In genomic region chr6:80640176-80640575, GRCh38 we compare ENCODE assay signal across 14 cellular contexts.
"Had no signal": no experiment of that assay in that cellular context is flagged by ENCODE, and none has a peak within 500 bp of the region (broad histone marks: within the 10 kb centered on the region; RNA-seq: fewer than 3 reads in every experiment).

No MANE protein-coding gene starts in this region.

- H3K4me1 ChIP-seq: breast epithelium, neural progenitor cell, pancreas had no signal

- H3K27ac ChIP-seq: foreskin keratinocyte, neural progenitor cell had no signal

- H3K9me3 Mint-ChIP-seq: activated CD4-positive, alpha-beta T cell treated with anti-CD3 and anti-CD28 coated beads, Interleukin-2, amount 10 ng/mL, durations not matched to agents 7 days and 5 days; activated naive CD8-positive, alpha-beta T cell treated with anti-CD3 and anti-CD28 coated beads, Interleukin-2, amount 10 ng/mL, durations not matched to agents 7 days and 5 days; T-helper 2 cell treated with Interferon-gamma antibody and Interleukin-4, amounts not matched to agents 5 μg/mL and 100 μg/mL, for 36 hours had no signal

- H2AFZ ChIP-seq: neural progenitor cell had no signal

- H3K4me1 Mint-ChIP-seq: activated CD4-positive, alpha-beta T cell treated with anti-CD3 and anti-CD28 coated beads, Interleukin-2, amount 10 ng/mL, durations not matched to agents 7 days and 5 days; activated naive CD8-positive, alpha-beta T cell treated with anti-CD3 and anti-CD28 coated beads, Interleukin-2, amount 10 ng/mL, durations not matched to agents 7 days and 5 days; naive B cell; stimulated activated memory B cell treated with anti-CD40 and anti-IgM and Interleukin-4, amounts not matched to agents 10 μg/mL and 1 μg/mL and 100 μg/mL, for 72 hours had no signal

- H3K27ac Mint-ChIP-seq: activated CD4-positive, alpha-beta T cell treated with anti-CD3 and anti-CD28 coated beads, Interleukin-2, amount 10 ng/mL, durations not matched to agents 7 days and 5 days; activated naive CD8-positive, alpha-beta T cell treated with anti-CD3 and anti-CD28 coated beads, Interleukin-2, amount 10 ng/mL, durations not matched to agents 7 days and 5 days; naive B cell; neural progenitor cell; stimulated activated memory B cell treated with anti-CD40 and anti-IgM and Interleukin-4, amounts not matched to agents 10 μg/mL and 1 μg/mL and 100 μg/mL, for 72 hours; T-helper 2 cell treated with Interferon-gamma antibody and Interleukin-4, amounts not matched to agents 5 μg/mL and 100 μg/mL, for 36 hours had no signal

- H3K27me3 Mint-ChIP-seq: activated CD4-positive, alpha-beta T cell treated with anti-CD3 and anti-CD28 coated beads, Interleukin-2, amount 10 ng/mL, durations not matched to agents 7 days and 5 days; activated naive CD8-positive, alpha-beta T cell treated with anti-CD3 and anti-CD28 coated beads, Interleukin-2, amount 10 ng/mL, durations not matched to agents 7 days and 5 days; naive B cell; stimulated activated memory B cell treated with anti-CD40 and anti-IgM and Interleukin-4, amounts not matched to agents 10 μg/mL and 1 μg/mL and 100 μg/mL, for 72 hours had no signal

- DNase-seq: activated CD4-positive, alpha-beta T cell treated with anti-CD3 and anti-CD28 coated beads, Interleukin-2, amount 10 ng/mL, durations not matched to agents 7 days and 5 days; activated gamma-delta T cell treated with Interleukin-2 at 50 U/mL for 16 hours; activated naive CD8-positive, alpha-beta T cell treated with anti-CD3 and anti-CD28 coated beads, Interleukin-2, amount 10 ng/mL, durations not matched to agents 7 days and 5 days; aorta; cerebellar nuclear complex; effector CD8-positive, alpha-beta T cell; foreskin keratinocyte; left colon; naive B cell; pancreas had no signal

- H3K9me3 ChIP-seq: pancreas had no signal

- ATAC-seq: foreskin keratinocyte; left colon; pancreas; stimulated activated memory B cell treated with anti-CD40 and anti-IgM and Interleukin-4, amounts not matched to agents 10 μg/mL and 1 μg/mL and 100 μg/mL, for 72 hours had no signal

- H3K4me2 ChIP-seq: neural progenitor cell had no signal

- H3K9ac ChIP-seq: neural progenitor cell had no signal

- H3K36me3 ChIP-seq: breast epithelium, neural progenitor cell, pancreas had no signal

- H3K4me3 Mint-ChIP-seq: activated CD4-positive, alpha-beta T cell treated with anti-CD3 and anti-CD28 coated beads, Interleukin-2, amount 10 ng/mL, durations not matched to agents 7 days and 5 days; activated naive CD8-positive, alpha-beta T cell treated with anti-CD3 and anti-CD28 coated beads, Interleukin-2, amount 10 ng/mL, durations not matched to agents 7 days and 5 days; naive B cell; neural progenitor cell; stimulated activated memory B cell treated with anti-CD40 and anti-IgM and Interleukin-4, amounts not matched to agents 10 μg/mL and 1 μg/mL and 100 μg/mL, for 72 hours; T-helper 2 cell treated with Interferon-gamma antibody and Interleukin-4, amounts not matched to agents 5 μg/mL and 100 μg/mL, for 36 hours had no signal

- H3K27me3 ChIP-seq: breast epithelium, foreskin keratinocyte, neural progenitor cell, pancreas had no signal

- H3K36me3 Mint-ChIP-seq: activated naive CD8-positive, alpha-beta T cell treated with anti-CD3 and anti-CD28 coated beads, Interleukin-2, amount 10 ng/mL, durations not matched to agents 7 days and 5 days; naive B cell; neural progenitor cell; stimulated activated memory B cell treated with anti-CD40 and anti-IgM and Interleukin-4, amounts not matched to agents 10 μg/mL and 1 μg/mL and 100 μg/mL, for 72 hours had no signal

- H3K4me3 ChIP-seq: breast epithelium, neural progenitor cell, pancreas had no signal
